Comparison of ENCODE assay signal across 21 cellular contexts in genomic region chr5:125327676-125328075, GRCh38.
A peak's percentile ranks its signal among the peaks of the same experiment; 100 is the strongest.
DNase-seq lines count a peak whose midpoint lies in the region; ATAC-seq, FAIRE-seq and TF ChIP-seq lines count a peak whose summit lies in the region.
"Had no signal": no experiment of that assay in that cellular context is flagged by ENCODE, and none has a peak within 500 bp of the region (broad histone marks: within the 10 kb centered on the region; RNA-seq: fewer than 3 reads in every experiment).

No MANE protein-coding gene starts in this region.

- H3K27me3 ChIP-seq in KMS-11 (ENCODE audit: insufficient read depth, low read depth) = no peaks in the 10 kb centered on the region
- H3K27me3 ChIP-seq in GM12878 (replicated peaks in 1 of 2; ENCODE audit: control insufficient read depth in 2 of 2, insufficient read depth in 2 of 2, low read length in 1 of 2) = no peaks in the 10 kb centered on the region
- H3K27me3 ChIP-seq: Peyer's patch, SJSA1 had no signal

- ATAC-seq in GM19351 (IDR thresholded peaks at IDR 0.05; ENCODE audit: unreplicated experiment) = peak; percentile 90
- peak; percentile 58 for ATAC-seq in GM12878
- ATAC-seq: A549, HCT116, HepG2, K562 had no signal

- TF ChIP-seq RAD21 in GM12878 (IDR thresholded peaks at IDR 0.05; ENCODE audit: insufficient read depth, low read depth, low read length) = no peak

- H3K36me3 ChIP-seq in KMS-11 (ENCODE audit: insufficient read depth) (no peaks in the 10 kb centered on the region), GM12878 (ENCODE audit: control insufficient read depth in 2 of 2, insufficient read depth in 2 of 2, low read length in 1 of 2) (no peaks in the 10 kb centered on the region)
- H3K36me3 ChIP-seq: Peyer's patch, SJSA1 had no signal

- H3K4me1 ChIP-seq in KMS-11 (ENCODE audit: low read depth, poor library complexity, severe bottlenecking) (peaks cover 36% of the 10 kb centered on the region), GM12878 (ENCODE audit: control insufficient read depth, insufficient read depth, low read length) (no peaks in the 10 kb centered on the region)
- H3K4me1 ChIP-seq: Peyer's patch had no signal

- WGBS in GM12878 (ENCODE audit: insufficient coverage, insufficient replicate concordance, low lambda C conversion rate, missing lambda C conversion rate) = 4% methylated on average over 3 of the region's 3 CpGs

- SMC1A ChIA-PET in GM12878 (lab: Charles Lee; ENCODE audit: uncharacterized antibody, unreplicated experiment) = no interaction called here

- TF ChIP-seq POLR2A in GM12878 (IDR thresholded peaks at IDR 0.05; ENCODE audit: low read depth, low read length) = no peak

- BruUV-seq in GM12878 (replicated peaks; lab: Mats Ljungman, UMichigan) = no TSS peak

- H3K9ac ChIP-seq in KMS-11 = peak overlapping the region; percentile 4; the same call in 1 of the 2 replicates
- H3K9ac ChIP-seq in GM12878 (ENCODE audit: control insufficient read depth, insufficient read depth, low read length) = no peak overlapping the region

- intact Hi-C loops in GM12878 (cut with micrococcal nuclease; ENCODE audit: unreplicated experiment) = no loop called here

- no peaks in the 10 kb centered on the region for H4K20me1 ChIP-seq in KMS-11 (ENCODE audit: insufficient read depth)
- no peaks in the 10 kb centered on the region for H4K20me1 ChIP-seq in GM12878 (ENCODE audit: control insufficient read depth, insufficient read depth)

- RAD21 ChIA-PET in GM12878 (lab: Charles Lee; ENCODE audit: unreplicated experiment) = no interaction called here

- in situ Hi-C loops in GM12878 (cut with MboI) = no loop called here

- peak overlapping the region; percentile 62 for H3K4me2 ChIP-seq in KMS-11
- no peak overlapping the region for H3K4me2 ChIP-seq in GM12878 (ENCODE audit: control insufficient read depth, insufficient read depth)
- H3K4me2 ChIP-seq: A549 had no signal

- CTCF ChIA-PET in GM12878 (lab: Yijun Ruan, JAX) = no interaction called here

- H3K79me2 ChIP-seq in KMS-11 (ENCODE audit: insufficient read depth, low read depth) = no peaks in the 10 kb centered on the region
- H3K79me2 ChIP-seq in GM12878 (ENCODE audit: control insufficient read depth, insufficient read depth, low read length) = no peaks in the 10 kb centered on the region

- H3K4me3 ChIP-seq in GM12865 (ENCODE audit: low read depth, low read length) = no peak overlapping the region
- no peak overlapping the region for H3K4me3 ChIP-seq in KMS-11 (IDR thresholded peaks at IDR 0.05; ENCODE audit: insufficient read depth, low read depth, low read length)
- H3K4me3 ChIP-seq in GM12878 = no peak overlapping the region
- H3K4me3 ChIP-seq: A549, K562, Peyer's patch, SJSA1 had no signal

- TF ChIP-seq EP300 in GM12878 (IDR thresholded peaks at IDR 0.05; ENCODE audit: borderline replicate concordance in 1 of 2, control insufficient read depth in 1 of 2, low read depth in 2 of 2, low read length in 2 of 2) = no peak

- POLR2A ChIA-PET in GM12878 (lab: Charles Lee) = no interaction called here

- no peak for TF ChIP-seq CTCF in GM12865 (IDR thresholded peaks at IDR 0.05; ENCODE audit: insufficient read depth, low read depth, low read length, missing control alignments)
- TF ChIP-seq CTCF in KMS-11 (conservative IDR thresholded peaks at IDR 0.05; ENCODE audit: low read depth, low read length) = no peak
- TF ChIP-seq CTCF in GM12878 (IDR thresholded peaks at IDR 0.05 in 2 of 3, conservative IDR thresholded peaks at IDR 0.05 in 1 of 3; ENCODE audit: control insufficient read depth in 2 of 3, extremely low read depth in 1 of 3, insufficient read depth in 1 of 3, low read depth in 3 of 3, low read length in 3 of 3) = no peak

- H3K27ac ChIP-seq in KMS-11 (peak overlapping the region; percentile 49; the same call in 1 of the 2 replicates), GM12878 (ENCODE audit: control insufficient read depth, insufficient read depth) (no peak overlapping the region)
- H3K27ac ChIP-seq: A549, Peyer's patch, SJSA1 had no signal

- H3K9me3 ChIP-seq in GM12878 (replicated peaks; ENCODE audit: control insufficient read depth, insufficient read depth, low read length) = no peaks in the 10 kb centered on the region
- H3K9me3 ChIP-seq: A549, Peyer's patch, SJSA1 had no signal

- FAIRE-seq in GM12878 (lab: Jason Lieb, UNC) = no peak
- FAIRE-seq: A549, HepG2, K562 had no signal

- H2AFZ ChIP-seq in KMS-11 (ENCODE audit: low read depth) (peak overlapping the region; percentile 53; the same call in 1 of the 2 replicates), GM12878 (ENCODE audit: control insufficient read depth, low read depth, low read length) (no peak overlapping the region)

- DNase-seq in GM12865 (ENCODE audit: low read depth) (peak; percentile 13), GM12878 (ENCODE audit: low read depth, low spot score) (no peak), HT-29 (ENCODE audit: low spot score) (no peak), foreskin melanocyte (no peak), SKM-1 (lab: John Stamatoyannopoulos, UW; ENCODE audit: unreplicated experiment) (no peak)
- DNase-seq: EL, GF-D8, GOT3, NCI-H1092, NCI-H1436, NCI-H2029, NCI-H446 treated with DMSO at 0.1 percent for 48 hours, NCI-H748 treated with DMSO at 0.1 percent for 48 hours, Peyer's patch had no signal

TF ChIP-seq in GM12878, 131 proteins besides CTCF, POLR2A, EP300 and RAD21:
- TF ChIP-seq JUNB (IDR thresholded peaks at IDR 0.05) = peak; percentile 43; the same call in 1 of the 2 replicates
- no peak for TF ChIP-seq CEBPB (IDR thresholded peaks at IDR 0.05; ENCODE audit: borderline replicate concordance in 1 of 2, low read depth in 2 of 2, low read length in 2 of 2)
